Comparison of ENCODE assay signal across 23 cellular contexts in the genomic region with DNA sequence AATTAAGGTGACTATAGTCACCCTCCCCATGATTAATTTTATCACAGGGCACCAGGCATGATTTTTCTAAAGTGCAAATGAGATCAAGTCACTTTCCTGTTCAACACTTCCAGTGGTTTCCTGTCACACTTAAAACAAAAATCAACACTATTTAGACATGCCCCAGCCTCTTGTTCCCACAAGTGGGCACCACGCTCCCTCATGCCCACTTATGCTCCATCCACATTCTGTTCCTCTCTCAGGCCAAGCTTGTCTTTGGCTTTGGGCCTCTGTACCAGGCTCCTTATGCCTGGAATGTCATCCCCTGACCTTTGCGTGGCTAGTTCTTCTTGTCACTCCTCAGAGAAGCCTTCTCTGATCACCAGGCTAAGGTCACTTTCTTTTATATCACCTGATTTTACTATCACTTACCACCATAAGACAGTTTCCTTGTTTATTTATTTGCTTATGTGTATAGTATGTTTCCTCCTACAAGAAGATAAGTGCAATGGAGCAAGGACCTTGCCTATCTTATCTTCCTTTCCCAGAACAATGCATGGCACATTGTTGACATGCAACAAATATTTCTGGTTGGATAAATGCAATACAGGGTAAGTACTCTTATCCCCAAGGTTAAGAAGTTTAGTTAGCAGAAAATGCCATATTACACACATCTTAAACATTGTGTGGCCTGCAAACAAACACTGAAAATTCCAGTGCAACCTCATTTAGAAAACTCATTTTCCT. TPM values are rescaled to one million over a fixed set of nuclear protein-coding genes. Genes with fewer than 3 reads are reported as not detected.
DNase-seq lines count a peak whose midpoint lies in the region; ATAC-seq, FAIRE-seq and TF ChIP-seq lines count a peak whose summit lies in the region.
"Had no signal": no experiment of that assay in that cellular context is flagged by ENCODE, and none has a peak within 500 bp of the region (broad histone marks: within the 10 kb centered on the region; RNA-seq: fewer than 3 reads in every experiment).

No MANE protein-coding gene starts in this region.

- H3K4me2 ChIP-seq in endothelial cell of umbilical vein (ENCODE audit: insufficient read depth, low read length) = no peak overlapping the region
- H3K4me2 ChIP-seq: A549 had no signal

- no peaks in the 10 kb centered on the region for H3K79me2 ChIP-seq in endothelial cell of umbilical vein (ENCODE audit: control insufficient read depth, insufficient read depth, low read length)

- H3K4me3 Mint-ChIP-seq in progenitor cell of endocrine pancreas (ENCODE audit: low read depth) = no peak overlapping the region
- H3K4me3 Mint-ChIP-seq: CD14-positive monocyte had no signal

- ATAC-seq in lung (ENCODE audit: insufficient read depth, low FRiP score) = peak; percentile 60
- ATAC-seq: A549, GM12878, HCT116 had no signal

- no peaks in the 10 kb centered on the region for H4K20me1 ChIP-seq in endothelial cell of umbilical vein (replicated peaks; ENCODE audit: control insufficient read depth, extremely low read depth, insufficient read depth, low read length)

- H3K9me1 ChIP-seq in endothelial cell of umbilical vein (replicated peaks; ENCODE audit: control insufficient read depth, extremely low read depth, insufficient read depth, low read length) = no peaks in the 10 kb centered on the region

- POLR2A ChIA-PET in endothelial cell of umbilical vein (lab: Charles Lee) = no interaction called here

- dilution Hi-C loops in endothelial cell of umbilical vein (cut with MboI; ENCODE audit: extremely low pct_ligation_motif_present, low sequenced_read_pairs) = no loop called here

- peaks cover 3% of the 10 kb centered on the region for H3K27me3 Mint-ChIP-seq in progenitor cell of endocrine pancreas

- H3K4me1 ChIP-seq in cardiac muscle cell (ENCODE audit: low read depth) (no peaks in the 10 kb centered on the region), right atrium auricular region (no peaks in the 10 kb centered on the region), endothelial cell of umbilical vein (ENCODE audit: control insufficient read depth, extremely low read depth, insufficient read depth, low read length) (no peaks in the 10 kb centered on the region), lung (ENCODE audit: control insufficient read depth in 2 of 2, insufficient read depth in 2 of 2, low read length in 2 of 2) (peaks cover 0 to 1% of the 10 kb centered on the region in 2 donors)
- H3K4me1 ChIP-seq: A549 had no signal

- 36 to 39% methylated on average over 2 of the region's 2 CpGs for WGBS in lung, 2 donors

- H3K27me3 ChIP-seq in cardiac muscle cell (no peaks in the 10 kb centered on the region), right atrium auricular region (no peaks in the 10 kb centered on the region), endothelial cell of umbilical vein (ENCODE audit: control insufficient read depth in 2 of 2, insufficient read depth in 2 of 2, low read length in 2 of 2) (peaks cover 0 to 2% of the 10 kb centered on the region in 2 experiments), lung (ENCODE audit: control insufficient read depth, insufficient read depth) (no peaks in the 10 kb centered on the region)

- intact Hi-C loops in endothelial cell of umbilical vein (cut with micrococcal nuclease) = no loop called here

- CTCF ChIA-PET in endothelial cell of umbilical vein (lab: Charles Lee) = no interaction called here

- no peak for TF ChIP-seq POLR2A in endothelial cell of umbilical vein (IDR thresholded peaks at IDR 0.05; ENCODE audit: low read depth, low read length)

- H3K9me3 Mint-ChIP-seq in progenitor cell of endocrine pancreas (ENCODE audit: low read depth) = peaks cover 5% of the 10 kb centered on the region

- FAIRE-seq in endothelial cell of umbilical vein (lab: Jason Lieb, UNC) = no peak
- FAIRE-seq: A549, GM12878, GM18507 had no signal

- DNase-seq in cardiac muscle cell (ENCODE audit: low read depth in 1 of 2, low spot score in 1 of 2) (peak; percentile 2 to 22), right atrium auricular region (ENCODE audit: low spot score) (no peak), endothelial cell of umbilical vein (ENCODE audit: low read depth, low spot score) (peak; percentile 31), lung (ENCODE audit: low spot score) (peak; percentile 45), foreskin melanocyte (no peak), T-helper 1 cell (no peak), progenitor cell of endocrine pancreas (ENCODE audit: low spot score, unreplicated experiment) (no peak), NCI-H2171 treated with DMSO at 0.1 percent for 48 hours (lab: John Stamatoyannopoulos, UW) (no peak)
- DNase-seq: Caco-2, DMS79, Kasumi-1, NCI-H1105 treated with DMSO at 0.1 percent for 48 hours, NCI-H1930, NCI-H2227 treated with DMSO at 0.1 percent for 48 hours, NCI-H526, RPMI8226 had no signal

- H3K9me3 ChIP-seq in cardiac muscle cell (ENCODE audit: low read depth) = no peaks in the 10 kb centered on the region
- H3K9me3 ChIP-seq in right atrium auricular region = no peaks in the 10 kb centered on the region
- H3K9me3 ChIP-seq in endothelial cell of umbilical vein (replicated peaks; ENCODE audit: control insufficient read depth, insufficient read depth, low read length) = no peaks in the 10 kb centered on the region
- H3K9me3 ChIP-seq in lung (ENCODE audit: control insufficient read depth in 2 of 2, insufficient read depth in 1 of 2, low read length in 1 of 2) = peaks cover 0 to 2% of the 10 kb centered on the region in 2 donors
- H3K9me3 ChIP-seq: A549, Caco-2 had no signal

- no peak for TF ChIP-seq CTCF in cardiac muscle cell (IDR thresholded peaks at IDR 0.05; ENCODE audit: low read depth, low read length)
- peak in 1 of 2 donors; percentile 11 for TF ChIP-seq CTCF in right atrium auricular region (IDR thresholded peaks at IDR 0.05)
- TF ChIP-seq CTCF in endothelial cell of umbilical vein (IDR thresholded peaks at IDR 0.05; ENCODE audit: extremely low read depth in 1 of 2, insufficient read depth in 1 of 2, low read depth in 1 of 2, low read length in 2 of 2) = no peak
- TF ChIP-seq CTCF in lung (IDR thresholded peaks at IDR 0.05; ENCODE audit: control extremely low read depth, extremely low read depth) = no peak
- no peak for TF ChIP-seq CTCF in progenitor cell of endocrine pancreas (IDR thresholded peaks at IDR 0.05; ENCODE audit: unreplicated experiment)

- no peak overlapping the region for H3K27ac Mint-ChIP-seq in progenitor cell of endocrine pancreas

- H3K27ac ChIP-seq in cardiac muscle cell (no peak overlapping the region), right atrium auricular region (no peak overlapping the region), endothelial cell of umbilical vein (ENCODE audit: insufficient read depth, low read depth, low read length) (no peak overlapping the region), lung (ENCODE audit: low read depth in 1 of 2, low read length in 1 of 2) (no peak overlapping the region)
- H3K27ac ChIP-seq: A549 had no signal

- no TSS peak for BruUV-seq in endothelial cell of umbilical vein (replicated peaks; lab: Mats Ljungman, UMichigan)

- H3K36me3 Mint-ChIP-seq in progenitor cell of endocrine pancreas (ENCODE audit: insufficient read depth) = no peaks in the 10 kb centered on the region
- H3K36me3 Mint-ChIP-seq: CD14-positive monocyte had no signal

- H2AFZ ChIP-seq in endothelial cell of umbilical vein (ENCODE audit: low read depth, low read length) = no peak overlapping the region

- no peak overlapping the region for H3K9ac ChIP-seq in endothelial cell of umbilical vein (replicated peaks; ENCODE audit: extremely low read depth, insufficient read depth, low read length)

- no peak overlapping the region for H3K4me3 ChIP-seq in cardiac muscle cell
- no peak overlapping the region for H3K4me3 ChIP-seq in right atrium auricular region
- H3K4me3 ChIP-seq in endothelial cell of umbilical vein (replicated peaks in 1 of 3; ENCODE audit: insufficient read depth in 1 of 3, low read depth in 1 of 3, low read length in 3 of 3) = no peak overlapping the region
- no peak overlapping the region for H3K4me3 ChIP-seq in lung
- H3K4me3 ChIP-seq: A549, GM12878 had no signal

- H3K36me3 ChIP-seq in cardiac muscle cell (no peaks in the 10 kb centered on the region), right atrium auricular region (no peaks in the 10 kb centered on the region), endothelial cell of umbilical vein (ENCODE audit: control insufficient read depth in 2 of 2, extremely low read depth in 1 of 2, insufficient read depth in 2 of 2, low read length in 2 of 2) (no peaks in the 10 kb centered on the region), lung (ENCODE audit: control insufficient read depth in 2 of 2, insufficient read depth in 2 of 2, low read length in 2 of 2) (no peaks in the 10 kb centered on the region)

- no peaks in the 10 kb centered on the region for H3K4me1 Mint-ChIP-seq in progenitor cell of endocrine pancreas (ENCODE audit: low read depth)
- H3K4me1 Mint-ChIP-seq: CD14-positive monocyte had no signal

RNA-seq across cellular contexts. Expression of gene PANX1, which starts 50.9 kb away (rescaled TPM):
- total RNA-seq in cardiac muscle cell = 16.5 and 18.9 TPM in 2 replicates
- polyA plus RNA-seq in cardiac muscle cell = 7.3 and 13.0 TPM in 2 replicates
- 10 to 100 TPM; 12.3 to 15.7 TPM for total RNA-seq in right atrium auricular region
- total RNA-seq in endothelial cell of umbilical vein = 17.7 and 20.9 TPM in 2 replicates
- 8.5 and 9.5 TPM in 2 replicates for polyA plus RNA-seq in endothelial cell of umbilical vein
- 9.9 and 10.2 TPM in 2 replicates for polyA plus RNA-seq in endothelial cell of umbilical vein (2011; cell fraction: cytosol; rRNA removed)
- polyA plus RNA-seq in endothelial cell of umbilical vein (2011; cell fraction: nucleus; rRNA removed) = 7.5 and 8.2 TPM in 2 replicates
- 20.3 and 29.8 TPM in 2 replicates for polyA plus RNA-seq in endothelial cell of umbilical vein (2012)
- polyA minus RNA-seq in endothelial cell of umbilical vein = 33.2 and 34.9 TPM in 2 replicates
- 16.7 TPM for polyA minus RNA-seq in endothelial cell of umbilical vein (2011; cell fraction: cytosol; rRNA and poly(A)+ RNA removed)
- 13.0 and 18.7 TPM in 2 replicates for polyA minus RNA-seq in endothelial cell of umbilical vein (2011; cell fraction: nucleus; rRNA and poly(A)+ RNA removed)
- total RNA-seq in lung = 10 to 100 TPM; 18.6 to 25.7 TPM
- polyA plus RNA-seq in lung = 10 to 100 TPM in 1 of 2 donors, 1 to 10 TPM in 1; 5.9 to 19.4 TPM
- total RNA-seq in progenitor cell of endocrine pancreas = 31.9 and 32.3 TPM in 2 replicates

RNA-seq across cellular contexts. Expression of gene HEPHL1, which starts 56.6 kb away (rescaled TPM):
- total RNA-seq in cardiac muscle cell (not detected in 2 replicates), right atrium auricular region (not detected), endothelial cell of umbilical vein (not detected in 2 replicates), lung (not detected), progenitor cell of endocrine pancreas (not detected in 2 replicates)
- polyA plus RNA-seq in cardiac muscle cell (0.25 TPM in 1 of 2 replicates, not detected in the other), endothelial cell of umbilical vein (not detected in 2 replicates), lung (not detected)
- not detected in 2 replicates for polyA plus RNA-seq in endothelial cell of umbilical vein (2011; cell fraction: cytosol; rRNA removed)
- polyA plus RNA-seq in endothelial cell of umbilical vein (2011; cell fraction: nucleus; rRNA removed) = not detected in 2 replicates
- 0.03 TPM in 1 of 2 replicates, not detected in the other for polyA plus RNA-seq in endothelial cell of umbilical vein (2012)
- polyA minus RNA-seq in endothelial cell of umbilical vein = not detected in 2 replicates
- polyA minus RNA-seq in endothelial cell of umbilical vein (2011; cell fraction: cytosol; rRNA and poly(A)+ RNA removed) = not detected
- polyA minus RNA-seq in endothelial cell of umbilical vein (2011; cell fraction: nucleus; rRNA and poly(A)+ RNA removed) = not detected in 2 replicates
- total RNA-seq: Caco-2, G401, GM12878, OCI-LY7 had no signal
- polyA plus RNA-seq: A549, CD14-positive monocyte had no signal

Comparison
In these comparisons a context has a peak if more than half of its experiments do, and no peak if none do; other contexts are left out.
1. DNase-seq: peak in cardiac muscle cell (2 of 2), endothelial cell of umbilical vein (single experiment) and lung (single experiment); none in right atrium auricular region (single experiment), foreskin melanocyte (single experiment), T-helper 1 cell (0 of 5), progenitor cell of endocrine pancreas (single experiment) and NCI-H2171 treated with DMSO at 0.1 percent for 48 hours (single experiment).